Comparison of ENCODE assay signal across 15 cellular contexts in genomic region chr11:119860561-119861094, GRCh38.
DNase-seq lines count a peak whose midpoint lies in the region; ATAC-seq and TF ChIP-seq lines count a peak whose summit lies in the region.
"Had no signal": no experiment of that assay in that cellular context is flagged by ENCODE, and none has a peak within 500 bp of the region (broad histone marks: within the 10 kb centered on the region; RNA-seq: fewer than 3 reads in every experiment).

No MANE protein-coding gene starts in this region.

- no peak overlapping the region for H2BK12ac ChIP-seq in neuronal stem cell (ENCODE audit: low read length)

- no peak for TF ChIP-seq CTCF in MCF 10A (IDR thresholded peaks at IDR 0.05; ENCODE audit: unreplicated experiment)
- TF ChIP-seq CTCF in breast epithelium (IDR thresholded peaks at IDR 0.05), result no peak
- TF ChIP-seq CTCF in epithelial cell of esophagus (IDR thresholded peaks at IDR 0.05; ENCODE audit: insufficient read depth, low read depth, low read length, missing control alignments), result no peak
- TF ChIP-seq CTCF in osteocyte (IDR thresholded peaks at IDR 0.05), result no peak
- no peak for TF ChIP-seq CTCF in uterus (IDR thresholded peaks at IDR 0.05)

- H3K27me3 Mint-ChIP-seq in MCF 10A (ENCODE audit: insufficient read depth, unreplicated experiment) (no peaks in the 10 kb centered on the region), osteocyte (ENCODE audit: unreplicated experiment) (peaks cover 29% of the 10 kb centered on the region)

- no peaks in the 10 kb centered on the region for H3K9me3 Mint-ChIP-seq in MCF 10A (ENCODE audit: unreplicated experiment)
- no peaks in the 10 kb centered on the region for H3K9me3 Mint-ChIP-seq in osteocyte (ENCODE audit: unreplicated experiment)
- H3K9me3 Mint-ChIP-seq: CD8-positive, alpha-beta memory T cell; HFFc6 had no signal

- DNase-seq in MCF 10A (ENCODE audit: unreplicated experiment) (peak; percentile 36), breast epithelium (ENCODE audit: low spot score in 2 of 2) (no peak), epithelial cell of esophagus (ENCODE audit: low read depth) (peak; percentile 73), osteocyte (ENCODE audit: extremely low spot score, unreplicated experiment) (no peak), neuronal stem cell (ENCODE audit: low spot score) (no peak), uterus (no peak)
- DNase-seq: AML-193; Caco-2; CD8-positive, alpha-beta memory T cell; GF-D8; HFFc6 had no signal

- CTCF ChIA-PET in MCF 10A (lab: Yijun Ruan, JAX), result interaction anchor here (0.6 to 0.7 kb wide), 2 partner anchors 130 to 696 kb away, joined by 3 read pairs; no protein-coding TSS in a partner anchor

- H3K9me3 ChIP-seq in breast epithelium (no peaks in the 10 kb centered on the region), neuronal stem cell (replicated peaks in 1 of 2; ENCODE audit: control insufficient read depth in 2 of 2, insufficient read depth in 1 of 2, low read depth in 1 of 2, low read length in 2 of 2) (no peaks in the 10 kb centered on the region), uterus (no peaks in the 10 kb centered on the region)
- H3K9me3 ChIP-seq: BLaER1, Caco-2, HAP-1 had no signal

- POLR2A ChIA-PET in MCF 10A (lab: Yijun Ruan, JAX), result interaction anchor here (0.6 kb wide), 1 partner anchor 101 kb away, joined by 3 read pairs; no protein-coding TSS in a partner anchor

- no CpG with 5 or more reads among the region's 5 CpGs for WGBS in neuronal stem cell (ENCODE audit: extremely low coverage in 2 of 2, insufficient read length in 2 of 2, insufficient replicate concordance in 1 of 2), 2 donors

- no peak for ATAC-seq in HG02571 (IDR thresholded peaks at IDR 0.05; ENCODE audit: unreplicated experiment)

- no peak overlapping the region for H2AK5ac ChIP-seq in neuronal stem cell (ENCODE audit: low read depth, low read length)

- H3K27ac ChIP-seq in breast epithelium (no peak overlapping the region), neuronal stem cell (replicated peaks; ENCODE audit: low read length) (no peak overlapping the region), uterus (no peak overlapping the region)
- H3K27ac ChIP-seq: 22Rv1, BLaER1 had no signal

- H3K27ac Mint-ChIP-seq in MCF 10A (ENCODE audit: low read depth, unreplicated experiment) (no peak overlapping the region), osteocyte (ENCODE audit: unreplicated experiment) (peak overlapping the region; percentile 21)
- H3K27ac Mint-ChIP-seq: CD8-positive, alpha-beta memory T cell; HFFc6 had no signal

- H3K4me1 ChIP-seq in breast epithelium, result no peaks in the 10 kb centered on the region
- peaks cover 0 to 2% of the 10 kb centered on the region in 2 donors for H3K4me1 ChIP-seq in neuronal stem cell (ENCODE audit: control insufficient read depth in 2 of 2, insufficient read depth in 1 of 2, low read depth in 1 of 2, low read length in 2 of 2)
- no peaks in the 10 kb centered on the region for H3K4me1 ChIP-seq in uterus
- H3K4me1 ChIP-seq: HAP-1 had no signal

- H3K18ac ChIP-seq in neuronal stem cell (ENCODE audit: low read length), result no peak overlapping the region

- H3K79me1 ChIP-seq in neuronal stem cell (ENCODE audit: low read depth, low read length), result no peaks in the 10 kb centered on the region

- peaks cover 6% of the 10 kb centered on the region for H3K36me3 Mint-ChIP-seq in MCF 10A (ENCODE audit: insufficient read depth, unreplicated experiment)
- no peaks in the 10 kb centered on the region for H3K36me3 Mint-ChIP-seq in osteocyte (ENCODE audit: unreplicated experiment)
- H3K36me3 Mint-ChIP-seq: CD8-positive, alpha-beta memory T cell had no signal

- no peak overlapping the region for H4K91ac ChIP-seq in neuronal stem cell (ENCODE audit: low read depth, low read length, poor library complexity)

- H2BK5ac ChIP-seq in neuronal stem cell (ENCODE audit: low read length), result no peak overlapping the region

- H3K27me3 ChIP-seq in breast epithelium (no peaks in the 10 kb centered on the region), neuronal stem cell (ENCODE audit: control insufficient read depth in 3 of 3, insufficient read depth in 3 of 3, low read depth in 1 of 3, low read length in 3 of 3) (peaks cover 0 to 17% (median 0%) of the 10 kb centered on the region in 3 experiments), uterus (no peaks in the 10 kb centered on the region)
- H3K27me3 ChIP-seq: BLaER1 had no signal

- H3K4me3 ChIP-seq in breast epithelium, result no peak overlapping the region
- H3K4me3 ChIP-seq in epithelial cell of esophagus (ENCODE audit: low read length), result no peak overlapping the region
- no peak overlapping the region for H3K4me3 ChIP-seq in neuronal stem cell (ENCODE audit: low read length in 2 of 2)
- no peak overlapping the region for H3K4me3 ChIP-seq in uterus
- H3K4me3 ChIP-seq: BLaER1, HAP-1 had no signal

- H3K4me1 Mint-ChIP-seq in MCF 10A (ENCODE audit: insufficient read depth, unreplicated experiment) (peaks cover 15% of the 10 kb centered on the region), osteocyte (ENCODE audit: unreplicated experiment) (no peaks in the 10 kb centered on the region)
- H3K4me1 Mint-ChIP-seq: CD8-positive, alpha-beta memory T cell had no signal

- H3K9ac ChIP-seq in neuronal stem cell (ENCODE audit: low read depth, low read length, poor library complexity), result no peak overlapping the region
- H3K9ac ChIP-seq: BLaER1 had no signal

- no peaks in the 10 kb centered on the region for H3K36me3 ChIP-seq in breast epithelium
- H3K36me3 ChIP-seq in neuronal stem cell (replicated peaks in 1 of 2; ENCODE audit: control insufficient read depth in 2 of 2, insufficient read depth in 2 of 2, low read length in 2 of 2), result no peaks in the 10 kb centered on the region
- H3K36me3 ChIP-seq in uterus, result no peaks in the 10 kb centered on the region
- H3K36me3 ChIP-seq: BLaER1, HAP-1 had no signal

- no peak overlapping the region for H2AFZ ChIP-seq in neuronal stem cell (ENCODE audit: low read length)

- H2BK15ac ChIP-seq in neuronal stem cell (ENCODE audit: low read length), result no peak overlapping the region

- H3K4me3 Mint-ChIP-seq in MCF 10A (ENCODE audit: unreplicated experiment) (no peak overlapping the region), osteocyte (ENCODE audit: unreplicated experiment) (no peak overlapping the region)
- H3K4me3 Mint-ChIP-seq: CD8-positive, alpha-beta memory T cell; HFFc6 had no signal

- BruUV-seq in MCF 10A (replicated peaks; lab: Mats Ljungman, UMichigan), result no TSS peak

- H3K4me2 ChIP-seq in neuronal stem cell (ENCODE audit: insufficient read depth, low read length, poor library complexity, severe bottlenecking), result no peak overlapping the region
- H3K4me2 ChIP-seq: BLaER1 had no signal

- no peak for TF ChIP-seq POLR2A in breast epithelium (IDR thresholded peaks at IDR 0.05)
- no peak for TF ChIP-seq POLR2A in uterus (IDR thresholded peaks at IDR 0.05)

- no peak overlapping the region for H2BK120ac ChIP-seq in neuronal stem cell (ENCODE audit: low read depth, low read length)

- intact Hi-C loops in MCF 10A (cut with micrococcal nuclease), result loop anchor here (10.0 kb wide), 1 partner anchor 66 kb away; no protein-coding TSS in a partner anchor
- intact Hi-C loops in breast epithelium (cut with DNase I; ENCODE audit: low total_unique reads), result no loop called here
- intact Hi-C loops in uterus (cut with DNase I; ENCODE audit: low total_unique reads), result no loop called here

- H3K14ac ChIP-seq in neuronal stem cell (ENCODE audit: low read length), result no peak overlapping the region

- H4K8ac ChIP-seq in neuronal stem cell (ENCODE audit: low read depth, low read length), result no peak overlapping the region

- no peak overlapping the region for H3K23ac ChIP-seq in neuronal stem cell (ENCODE audit: low read depth, low read length, poor library complexity)

- H3K4ac ChIP-seq in neuronal stem cell (ENCODE audit: low read length), result no peak overlapping the region

Comparison
In these comparisons a context has a peak if more than half of its experiments do, and no peak if none do; other contexts are left out.
1. DNase-seq: peak in MCF 10A (single experiment) and epithelial cell of esophagus (single experiment); none in breast epithelium (0 of 2), osteocyte (single experiment), neuronal stem cell (single experiment) and uterus (0 of 2).